In genomic region chrX:41707218-41707617, GRCh38 we compare ENCODE assay signal across 19 cellular contexts. TPM values are rescaled to one million over a fixed set of nuclear protein-coding genes. Genes with fewer than 3 reads are reported as not detected.
A peak's percentile ranks its signal among the peaks of the same experiment; 100 is the strongest.
DNase-seq lines count a peak whose midpoint lies in the region; ATAC-seq and TF ChIP-seq lines count a peak whose summit lies in the region.
"Had no signal": no experiment of that assay in that cellular context is flagged by ENCODE, and none has a peak within 500 bp of the region (broad histone marks: within the 10 kb centered on the region; RNA-seq: fewer than 3 reads in every experiment).

No MANE protein-coding gene starts in this region.

- intact Hi-C loops in natural killer cell (cut with micrococcal nuclease) (no loop called here), activated B cell treated with CpG ODN at 0.5 μM for 24 hours (cut with micrococcal nuclease) (loop anchor here (2.0 kb wide), 1 partner anchor 14 kb away; no protein-coding TSS in a partner anchor)

- no peaks in the 10 kb centered on the region for H3K36me3 ChIP-seq in osteoblast (ENCODE audit: insufficient read depth, low read length)

- no peaks in the 10 kb centered on the region for H3K9me3 Mint-ChIP-seq in natural killer cell
- no peaks in the 10 kb centered on the region for H3K9me3 Mint-ChIP-seq in natural killer cell treated with Interleukin-12 subunit alpha and Interleukin-12 subunit beta and Interleukin-15 and Interleukin-18, amount 100 ng/mL, for 72 hours
- no peaks in the 10 kb centered on the region for H3K9me3 Mint-ChIP-seq in activated B cell treated with CpG ODN at 0.5 μM for 24 hours
- no peaks in the 10 kb centered on the region for H3K9me3 Mint-ChIP-seq in memory B cell
- H3K9me3 Mint-ChIP-seq: CD8-positive, alpha-beta memory T cell had no signal

- POLR2A ChIA-PET in activated B cell treated with CpG ODN at 0.5 μM for 24 hours (lab: Charles Lee), result interaction anchor here (0.7 to 1.0 kb wide), 4 partner anchors 9 to 147 kb away, joined by 3 to 9 read pairs (median 3); no protein-coding TSS in a partner anchor

- no peaks in the 10 kb centered on the region for H3K4me1 ChIP-seq in osteoblast (ENCODE audit: insufficient read depth, low read length)

- H3K4me3 Mint-ChIP-seq in natural killer cell (peak overlapping the region; percentile 19), activated B cell treated with CpG ODN at 0.5 μM for 24 hours (peak overlapping the region; percentile 49), memory B cell (peak overlapping the region; percentile 17)
- no peak overlapping the region for H3K4me3 Mint-ChIP-seq in natural killer cell treated with Interleukin-12 subunit alpha and Interleukin-12 subunit beta and Interleukin-15 and Interleukin-18, amount 100 ng/mL, for 72 hours

- no peak overlapping the region for H3K4me2 ChIP-seq in osteoblast (ENCODE audit: insufficient read depth, low read length)

- H3K4me1 Mint-ChIP-seq in natural killer cell (peaks cover 48 to 49% of the 10 kb centered on the region in 2 donors), activated B cell treated with CpG ODN at 0.5 μM for 24 hours (peaks cover 58% of the 10 kb centered on the region), memory B cell (peaks cover 36% of the 10 kb centered on the region)
- peaks cover 39 to 42% of the 10 kb centered on the region in 2 donors for H3K4me1 Mint-ChIP-seq in natural killer cell treated with Interleukin-12 subunit alpha and Interleukin-12 subunit beta and Interleukin-15 and Interleukin-18, amount 100 ng/mL, for 72 hours (ENCODE audit: low read depth in 2 of 2)

- H3K36me3 Mint-ChIP-seq in natural killer cell, result no peaks in the 10 kb centered on the region
- peaks cover 5% of the 10 kb centered on the region for H3K36me3 Mint-ChIP-seq in natural killer cell treated with Interleukin-12 subunit alpha and Interleukin-12 subunit beta and Interleukin-15 and Interleukin-18, amount 100 ng/mL, for 72 hours
- no peaks in the 10 kb centered on the region for H3K36me3 Mint-ChIP-seq in activated B cell treated with CpG ODN at 0.5 μM for 24 hours (ENCODE audit: low read depth)
- no peaks in the 10 kb centered on the region for H3K36me3 Mint-ChIP-seq in memory B cell

- no peaks in the 10 kb centered on the region for H4K20me1 ChIP-seq in osteoblast (ENCODE audit: insufficient read depth, low read length)

- H3K27ac ChIP-seq in osteoblast (ENCODE audit: low read depth, low read length), result no peak overlapping the region
- H3K27ac ChIP-seq: 22Rv1 had no signal

- H3K27me3 Mint-ChIP-seq in natural killer cell (ENCODE audit: low read depth in 2 of 2) (peaks cover 15 to 53% of the 10 kb centered on the region in 2 donors), activated B cell treated with CpG ODN at 0.5 μM for 24 hours (no peaks in the 10 kb centered on the region), memory B cell (no peaks in the 10 kb centered on the region)
- peaks cover 0 to 31% of the 10 kb centered on the region in 2 donors for H3K27me3 Mint-ChIP-seq in natural killer cell treated with Interleukin-12 subunit alpha and Interleukin-12 subunit beta and Interleukin-15 and Interleukin-18, amount 100 ng/mL, for 72 hours

- ATAC-seq in natural killer cell (no peak), activated B cell treated with CpG ODN at 0.5 μM for 24 hours (ENCODE audit: low read depth) (peak; percentile 32), memory B cell (ENCODE audit: low read depth) (peak; percentile 62), HG03025 (IDR thresholded peaks at IDR 0.05; ENCODE audit: low FRiP score, unreplicated experiment) (no peak)
- ATAC-seq in natural killer cell treated with Interleukin-12 subunit alpha and Interleukin-12 subunit beta and Interleukin-15 and Interleukin-18, amount 100 ng/mL, for 72 hours, result no peak

- H3K9me3 ChIP-seq in osteoblast (ENCODE audit: low read depth, low read length), result no peaks in the 10 kb centered on the region

- no peaks in the 10 kb centered on the region for H3K79me2 ChIP-seq in osteoblast (ENCODE audit: insufficient read depth, low read length)

- H2AFZ ChIP-seq in osteoblast (ENCODE audit: low read length), result no peak overlapping the region

- H3K4me3 ChIP-seq in osteoblast (ENCODE audit: insufficient read depth, low read length), result no peak overlapping the region

- H3K27me3 ChIP-seq in osteoblast (ENCODE audit: insufficient read depth, low read length), result peaks cover 5% of the 10 kb centered on the region

- CTCF ChIA-PET in activated B cell treated with CpG ODN at 0.5 μM for 24 hours (lab: Charles Lee), result interaction anchor here (1.1 to 2.4 kb wide), 3 partner anchors 13 to 53 kb away, joined by 3 to 5 read pairs (median 4); no protein-coding TSS in a partner anchor

- H3K27ac Mint-ChIP-seq in natural killer cell (no peak overlapping the region), activated B cell treated with CpG ODN at 0.5 μM for 24 hours (peak overlapping the region; percentile 73), memory B cell (peak overlapping the region; percentile 28)
- no peak overlapping the region for H3K27ac Mint-ChIP-seq in natural killer cell treated with Interleukin-12 subunit alpha and Interleukin-12 subunit beta and Interleukin-15 and Interleukin-18, amount 100 ng/mL, for 72 hours

- TF ChIP-seq CTCF in natural killer cell (IDR thresholded peaks at IDR 0.05) (no peak), activated B cell treated with CpG ODN at 0.5 μM for 24 hours (IDR thresholded peaks at IDR 0.05) (no peak), osteoblast (IDR thresholded peaks at IDR 0.05; ENCODE audit: extremely low read depth, low read depth, low read length) (no peak)

- no peak for DNase-seq in natural killer cell
- no peak for DNase-seq in natural killer cell treated with Interleukin-12 subunit alpha and Interleukin-12 subunit beta and Interleukin-15 and Interleukin-18, amount 100 ng/mL, for 72 hours (ENCODE audit: low spot score)
- DNase-seq in activated B cell treated with CpG ODN at 0.5 μM for 24 hours, result no peak
- DNase-seq in memory B cell (ENCODE audit: low spot score in 2 of 2), result no peak
- DNase-seq in cerebellum (ENCODE audit: low spot score), result no peak
- DNase-seq in NCI-H510A (lab: John Stamatoyannopoulos, UW), result no peak
- DNase-seq in osteoblast (ENCODE audit: insufficient read length, low spot score, missing footprints), result no peak
- DNase-seq: CD8-positive, alpha-beta memory T cell; DMS79 treated with DMSO at 0.1 percent for 48 hours; NCI-H1048; NCI-H1436 treated with DMSO at 0.1 percent for 48 hours; NCI-H2029 treated with DMSO at 0.1 percent for 48 hours; NCI-H82; Right ventricle myocardium superior had no signal

RNA-seq across cellular contexts. Expression of gene GPR82, which starts 16.8 kb away (rescaled TPM):
- total RNA-seq in natural killer cell (1 to 10 TPM in 1 of 3 donors, under 1 TPM in 2; 0.77 to 1.3 (median 0.80) TPM), activated B cell treated with CpG ODN at 0.5 μM for 24 hours (0.32 and 0.35 TPM in 2 replicates), cerebellum (not detected), osteoblast (not detected in 2 replicates)
- total RNA-seq in natural killer cell treated with Interleukin-12 subunit alpha and Interleukin-12 subunit beta and Interleukin-15 and Interleukin-18, amount 100 ng/mL, for 72 hours, result 1 to 10 TPM in 1 of 2 donors, under 1 TPM in 1; 0.33 to 1.9 TPM
- total RNA-seq: H1, MCF 10A, NCI-H460 had no signal

RNA-seq across cellular contexts. Expression of gene GPR34, which starts 18.4 kb away (rescaled TPM):
- 1 to 10 TPM in 1 of 3 donors, under 1 TPM in 2; 0.61 to 6.0 (median 0.68) TPM for total RNA-seq in natural killer cell
- 1 to 10 TPM in 1 of 2 donors, under 1 TPM in 1; 0.64 to 1.5 TPM for total RNA-seq in natural killer cell treated with Interleukin-12 subunit alpha and Interleukin-12 subunit beta and Interleukin-15 and Interleukin-18, amount 100 ng/mL, for 72 hours
- total RNA-seq in activated B cell treated with CpG ODN at 0.5 μM for 24 hours, result 0.24 and 0.42 TPM in 2 replicates
- total RNA-seq in cerebellum, result 8.4 TPM
- 0.72 TPM in 1 of 2 replicates, not detected in the other for total RNA-seq in osteoblast
- total RNA-seq: H1, MCF 10A had no signal

Comparison
In these comparisons a context has a peak if more than half of its experiments do, and no peak if none do; other contexts are left out.
1. ATAC-seq: peak in activated B cell treated with CpG ODN at 0.5 μM for 24 hours (single experiment) and memory B cell (single experiment); none in natural killer cell (0 of 3), natural killer cell treated with Interleukin-12 subunit alpha and Interleukin-12 subunit beta and Interleukin-15 and Interleukin-18, amount 100 ng/mL, for 72 hours (0 of 2) and HG03025 (single experiment).
2. H3K27ac Mint-ChIP-seq: peak in activated B cell treated with CpG ODN at 0.5 μM for 24 hours (single experiment) and memory B cell (single experiment); none in natural killer cell (0 of 2) and natural killer cell treated with Interleukin-12 subunit alpha and Interleukin-12 subunit beta and Interleukin-15 and Interleukin-18, amount 100 ng/mL, for 72 hours (0 of 2).